10 cellular contexts compared by ENCODE assay signal in the genomic region with DNA sequence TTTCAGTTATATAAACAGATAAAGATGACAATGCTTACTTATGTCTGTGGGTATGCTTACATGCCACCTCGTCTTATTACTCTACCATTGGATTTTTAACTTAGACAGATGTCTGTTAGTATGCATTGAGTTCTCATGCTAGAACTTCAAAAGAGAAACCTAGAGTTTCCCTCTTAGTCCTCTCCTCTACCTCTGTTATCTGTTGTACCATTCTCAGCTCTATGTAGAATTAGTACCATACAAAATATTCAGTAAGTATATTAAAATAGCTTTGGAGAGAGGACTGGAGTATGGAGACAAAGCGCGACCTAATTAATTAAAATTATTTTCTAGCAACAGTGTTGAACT.
DNase-seq lines count a peak whose midpoint lies in the region; ATAC-seq lines count a peak whose summit lies in the region.
"Had no signal": no experiment of that assay in that cellular context is flagged by ENCODE, and none has a peak within 500 bp of the region (broad histone marks: within the 10 kb centered on the region; RNA-seq: fewer than 3 reads in every experiment).

No MANE protein-coding gene starts in this region.

- intact Hi-C loops in activated CD4-positive, alpha-beta T cell treated with anti-CD3 and anti-CD28 coated beads for 36 hours (cut with DNase I, micrococcal nuclease) = no loop called here

- no peak overlapping the region for H3K4me3 Mint-ChIP-seq in activated CD4-positive, alpha-beta T cell treated with anti-CD3 and anti-CD28 coated beads for 36 hours
- H3K4me3 Mint-ChIP-seq in activated CD4-positive, alpha-beta T cell treated with anti-CD3 and anti-CD28 coated beads, Interleukin-2, amount 10 ng/mL, durations not matched to agents 7 days and 5 days = no peak overlapping the region
- H3K4me3 Mint-ChIP-seq in T-helper 2 cell treated with Interferon-gamma antibody and Interleukin-4, amounts not matched to agents 5 μg/mL and 100 μg/mL, for 36 hours = no peak overlapping the region

- H3K36me3 Mint-ChIP-seq in activated CD4-positive, alpha-beta T cell treated with anti-CD3 and anti-CD28 coated beads for 36 hours (ENCODE audit: low read depth) = peaks cover 4% of the 10 kb centered on the region
- H3K36me3 Mint-ChIP-seq in activated CD4-positive, alpha-beta T cell treated with anti-CD3 and anti-CD28 coated beads, Interleukin-2, amount 10 ng/mL, durations not matched to agents 7 days and 5 days (ENCODE audit: low read depth) = no peaks in the 10 kb centered on the region
- H3K36me3 Mint-ChIP-seq in T-helper 2 cell treated with Interferon-gamma antibody and Interleukin-4, amounts not matched to agents 5 μg/mL and 100 μg/mL, for 36 hours (ENCODE audit: low read depth) = no peaks in the 10 kb centered on the region

- no peak for DNase-seq in activated CD4-positive, alpha-beta T cell treated with anti-CD3 and anti-CD28 coated beads for 36 hours
- no peak for DNase-seq in activated CD4-positive, alpha-beta T cell treated with anti-CD3 and anti-CD28 coated beads, Interleukin-2, amount 10 ng/mL, durations not matched to agents 7 days and 5 days
- no peak for DNase-seq in T-helper 2 cell treated with Interferon-gamma antibody and Interleukin-4, amounts not matched to agents 5 μg/mL and 100 μg/mL, for 36 hours (ENCODE audit: low spot score)
- no peak for DNase-seq in NCI-H345 (lab: John Stamatoyannopoulos, UW)
- DNase-seq in NCI-H2171 (lab: John Stamatoyannopoulos, UW) = no peak
- DNase-seq in globus pallidus (ENCODE audit: low spot score) = no peak
- DNase-seq: colonic mucosa, NCI-H2227 treated with DMSO at 0.1 percent for 48 hours had no signal

- no peaks in the 10 kb centered on the region for H3K9me3 Mint-ChIP-seq in activated CD4-positive, alpha-beta T cell treated with anti-CD3 and anti-CD28 coated beads for 36 hours (ENCODE audit: low read depth)
- H3K9me3 Mint-ChIP-seq in activated CD4-positive, alpha-beta T cell treated with anti-CD3 and anti-CD28 coated beads, Interleukin-2, amount 10 ng/mL, durations not matched to agents 7 days and 5 days = no peaks in the 10 kb centered on the region
- no peaks in the 10 kb centered on the region for H3K9me3 Mint-ChIP-seq in T-helper 2 cell treated with Interferon-gamma antibody and Interleukin-4, amounts not matched to agents 5 μg/mL and 100 μg/mL, for 36 hours

- POLR2A ChIA-PET in activated CD4-positive, alpha-beta T cell treated with anti-CD3 and anti-CD28 coated beads for 36 hours (lab: Charles Lee) = no interaction called here
- POLR2A ChIA-PET in activated CD4-positive, alpha-beta T cell treated with anti-CD3 and anti-CD28 coated beads, Interleukin-2, amount 10 ng/mL, durations not matched to agents 7 days and 5 days (lab: Charles Lee) = no interaction called here

- peaks cover 33% of the 10 kb centered on the region for H3K4me1 Mint-ChIP-seq in activated CD4-positive, alpha-beta T cell treated with anti-CD3 and anti-CD28 coated beads for 36 hours
- H3K4me1 Mint-ChIP-seq in activated CD4-positive, alpha-beta T cell treated with anti-CD3 and anti-CD28 coated beads, Interleukin-2, amount 10 ng/mL, durations not matched to agents 7 days and 5 days = peaks cover 28% of the 10 kb centered on the region
- peaks cover 30% of the 10 kb centered on the region for H3K4me1 Mint-ChIP-seq in T-helper 2 cell treated with Interferon-gamma antibody and Interleukin-4, amounts not matched to agents 5 μg/mL and 100 μg/mL, for 36 hours (ENCODE audit: low read depth)

- no peaks in the 10 kb centered on the region for H3K27me3 Mint-ChIP-seq in activated CD4-positive, alpha-beta T cell treated with anti-CD3 and anti-CD28 coated beads for 36 hours
- no peaks in the 10 kb centered on the region for H3K27me3 Mint-ChIP-seq in activated CD4-positive, alpha-beta T cell treated with anti-CD3 and anti-CD28 coated beads, Interleukin-2, amount 10 ng/mL, durations not matched to agents 7 days and 5 days
- H3K27me3 Mint-ChIP-seq in T-helper 2 cell treated with Interferon-gamma antibody and Interleukin-4, amounts not matched to agents 5 μg/mL and 100 μg/mL, for 36 hours (ENCODE audit: low read depth) = no peaks in the 10 kb centered on the region

- no peak for ATAC-seq in activated CD4-positive, alpha-beta T cell treated with anti-CD3 and anti-CD28 coated beads for 36 hours
- ATAC-seq in HG02623 (IDR thresholded peaks at IDR 0.05; ENCODE audit: unreplicated experiment) = peak; percentile 14
- ATAC-seq in HG03280 (IDR thresholded peaks at IDR 0.05; ENCODE audit: unreplicated experiment) = peak; percentile 30

- CTCF ChIA-PET in activated CD4-positive, alpha-beta T cell treated with anti-CD3 and anti-CD28 coated beads for 36 hours (lab: Charles Lee) = interaction anchor here (0.9 to 1.2 kb wide), 3 partner anchors 21 to 42 kb away, joined by 3 read pairs; no protein-coding TSS in a partner anchor
- CTCF ChIA-PET in activated CD4-positive, alpha-beta T cell treated with anti-CD3 and anti-CD28 coated beads, Interleukin-2, amount 10 ng/mL, durations not matched to agents 7 days and 5 days (lab: Charles Lee) = interaction anchor here (1.5 kb wide), 1 partner anchor 9 kb away, joined by 4 read pairs; no protein-coding TSS in a partner anchor

- peak overlapping the region; percentile 7 for H3K27ac Mint-ChIP-seq in activated CD4-positive, alpha-beta T cell treated with anti-CD3 and anti-CD28 coated beads for 36 hours
- no peak overlapping the region for H3K27ac Mint-ChIP-seq in activated CD4-positive, alpha-beta T cell treated with anti-CD3 and anti-CD28 coated beads, Interleukin-2, amount 10 ng/mL, durations not matched to agents 7 days and 5 days
- H3K27ac Mint-ChIP-seq in T-helper 2 cell treated with Interferon-gamma antibody and Interleukin-4, amounts not matched to agents 5 μg/mL and 100 μg/mL, for 36 hours = no peak overlapping the region
